ENCODE assay signal across 10 cellular contexts in genomic region chr15:30984542-30984941, GRCh38. TPM values are rescaled to one million over a fixed set of nuclear protein-coding genes. Genes with fewer than 3 reads are reported as not detected.
DNase-seq lines count a peak whose midpoint lies in the region; FAIRE-seq and TF ChIP-seq lines count a peak whose summit lies in the region.
"Had no signal": no experiment of that assay in that cellular context is flagged by ENCODE, and none has a peak within 500 bp of the region (broad histone marks: within the 10 kb centered on the region; RNA-seq: fewer than 3 reads in every experiment).

No MANE protein-coding gene starts in this region.

- H3K27ac ChIP-seq in left ventricle myocardium inferior (replicated peaks): peak overlapping the region; percentile 73
- peak overlapping the region in 1 of 2 donors; percentile 34 for H3K27ac ChIP-seq in small intestine (ENCODE audit: low read depth in 1 of 2, low read length in 1 of 2)
- H3K27ac ChIP-seq: KMS-11 had no signal

- H3K4me1 Mint-ChIP-seq in T-helper 2 cell treated with Interferon-gamma antibody and Interleukin-4, amounts not matched to agents 5 μg/mL and 100 μg/mL, for 36 hours (ENCODE audit: low read depth): peaks cover 21% of the 10 kb centered on the region

- H3K4me3 Mint-ChIP-seq in T-helper 2 cell treated with Interferon-gamma antibody and Interleukin-4, amounts not matched to agents 5 μg/mL and 100 μg/mL, for 36 hours: no peak overlapping the region

- no peaks in the 10 kb centered on the region for H3K9me3 Mint-ChIP-seq in T-helper 2 cell treated with Interferon-gamma antibody and Interleukin-4, amounts not matched to agents 5 μg/mL and 100 μg/mL, for 36 hours

- H3K27ac Mint-ChIP-seq in T-helper 2 cell treated with Interferon-gamma antibody and Interleukin-4, amounts not matched to agents 5 μg/mL and 100 μg/mL, for 36 hours: no peak overlapping the region

- intact Hi-C loops in left ventricle myocardium inferior (cut with micrococcal nuclease): no loop called here

- H3K27me3 ChIP-seq in left ventricle myocardium inferior (ENCODE audit: low read depth) (no peaks in the 10 kb centered on the region), small intestine (ENCODE audit: control insufficient read depth in 2 of 2, insufficient read depth in 2 of 2, low read length in 2 of 2) (no peaks in the 10 kb centered on the region)

- WGBS in small intestine, 3 donors: 22 to 39% (median 32%) methylated on average over 6 of the region's 6 CpGs

- TF ChIP-seq CTCF in left ventricle myocardium inferior (IDR thresholded peaks at IDR 0.05; ENCODE audit: borderline replicate concordance): no peak

- H3K36me3 ChIP-seq in left ventricle myocardium inferior (peaks cover 16% of the 10 kb centered on the region), small intestine (ENCODE audit: control insufficient read depth in 2 of 2, insufficient read depth in 2 of 2, low read length in 2 of 2) (peaks cover 0 to 16% of the 10 kb centered on the region in 2 donors)

- peaks cover 94% of the 10 kb centered on the region for H3K4me1 ChIP-seq in left ventricle myocardium inferior
- H3K4me1 ChIP-seq in small intestine (ENCODE audit: control insufficient read depth in 2 of 2, insufficient read depth in 1 of 2, low read depth in 1 of 2, low read length in 1 of 2): peaks cover 12 to 17% of the 10 kb centered on the region in 2 donors

- H3K36me3 Mint-ChIP-seq in T-helper 2 cell treated with Interferon-gamma antibody and Interleukin-4, amounts not matched to agents 5 μg/mL and 100 μg/mL, for 36 hours (ENCODE audit: low read depth): peaks cover 33% of the 10 kb centered on the region

- no peaks in the 10 kb centered on the region for H3K27me3 Mint-ChIP-seq in T-helper 2 cell treated with Interferon-gamma antibody and Interleukin-4, amounts not matched to agents 5 μg/mL and 100 μg/mL, for 36 hours (ENCODE audit: low read depth)

- DNase-seq in GM18507 (ENCODE audit: extremely low spot score, insufficient read length, low read depth): no peak
- peak; percentile 29 for DNase-seq in SK-N-DZ (ENCODE audit: low spot score)
- DNase-seq in left ventricle myocardium inferior: no peak
- DNase-seq in small intestine: peak; percentile 15
- DNase-seq in COLO829 (ENCODE audit: low spot score): no peak
- no peak for DNase-seq in T-helper 2 cell treated with Interferon-gamma antibody and Interleukin-4, amounts not matched to agents 5 μg/mL and 100 μg/mL, for 36 hours (ENCODE audit: low spot score)
- DNase-seq in 8988T: no peak
- DNase-seq in NK-92 (lab: John Stamatoyannopoulos, UW; ENCODE audit: unreplicated experiment): no peak
- DNase-seq: effector memory CD4-positive, alpha-beta T cell had no signal

- H3K9me3 ChIP-seq in left ventricle myocardium inferior (replicated peaks) (no peaks in the 10 kb centered on the region), small intestine (ENCODE audit: control insufficient read depth, low read depth) (no peaks in the 10 kb centered on the region)

- peak overlapping the region; percentile 24 for H3K4me3 ChIP-seq in left ventricle myocardium inferior
- H3K4me3 ChIP-seq in small intestine (ENCODE audit: low read depth in 1 of 2, low read length in 2 of 2): no peak overlapping the region

- FAIRE-seq in GM18507 (lab: Jason Lieb, UNC): peak; percentile 64
- FAIRE-seq in small intestine (lab: Jason Lieb, UNC): no peak

RNA-seq across cellular contexts. Expression of gene MTMR10, which starts 6.9 kb away (rescaled TPM):
- 5.1 and 8.9 TPM in 2 replicates for polyA plus RNA-seq in SK-N-DZ (2014; cell fraction: cytosol; rRNA removed)
- 5.8 and 7.4 TPM in 2 replicates for polyA plus RNA-seq in SK-N-DZ (2014; cell fraction: nucleus; rRNA removed)
- 28.8 TPM for total RNA-seq in left ventricle myocardium inferior
- 10 to 100 TPM; 11.0 to 26.8 (median 17.8) TPM for polyA plus RNA-seq in small intestine

Comparison
In these comparisons a context has a peak if more than half of its experiments do, and no peak if none do; other contexts are left out.
1. DNase-seq: peak in SK-N-DZ (single experiment) and small intestine (single experiment); none in GM18507 (single experiment), left ventricle myocardium inferior (single experiment), COLO829 (single experiment), T-helper 2 cell treated with Interferon-gamma antibody and Interleukin-4, amounts not matched to agents 5 μg/mL and 100 μg/mL, for 36 hours (single experiment), 8988T (single experiment) and NK-92 (single experiment).